25 cellular contexts compared by ENCODE assay signal in genomic region chr7:47933229-47933628, GRCh38. TPM values are rescaled to one million over a fixed set of nuclear protein-coding genes. Genes with fewer than 3 reads are reported as not detected.
DNase-seq lines count a peak whose midpoint lies in the region; ATAC-seq, FAIRE-seq and TF ChIP-seq lines count a peak whose summit lies in the region.
"Had no signal": no experiment of that assay in that cellular context is flagged by ENCODE, and none has a peak within 500 bp of the region (broad histone marks: within the 10 kb centered on the region; RNA-seq: fewer than 3 reads in every experiment).

No MANE protein-coding gene starts in this region.

- H4K20me1 ChIP-seq in Karpas-422 (ENCODE audit: insufficient read depth, low read depth, low read length) (no peaks in the 10 kb centered on the region), K562 (replicated peaks; ENCODE audit: control insufficient read depth, insufficient read depth, low read length) (no peaks in the 10 kb centered on the region)
- H4K20me1 ChIP-seq: BLaER1 treated with 17β-estradiol and CSF1 and Interleukin-3, amounts not matched to agents 10 nM and 100 nM had no signal

- BruUV-seq in K562 (replicated peaks; lab: Mats Ljungman, UMichigan) = no TSS peak

- TF ChIP-seq CTCF in K562 (IDR thresholded peaks at IDR 0.05 in 2 of 3, conservative IDR thresholded peaks at IDR 0.05 in 1 of 3; ENCODE audit: insufficient read depth in 2 of 3, low read depth in 1 of 3, low read length in 3 of 3) (no peak), upper lobe of right lung (IDR thresholded peaks at IDR 0.05) (no peak)

- POLR2A ChIA-PET in K562 (lab: Yijun Ruan, JAX) = interaction anchor here (1.1 kb wide), 1 partner anchor 9 kb away, joined by 4 read pairs; no protein-coding TSS in a partner anchor

- H3K27me3 ChIP-seq in Karpas-422 (ENCODE audit: low read length) (no peaks in the 10 kb centered on the region), K562 (ENCODE audit: control insufficient read depth in 2 of 2, insufficient read depth in 2 of 2, low read length in 2 of 2) (peaks cover 14 to 56% of the 10 kb centered on the region in 2 experiments; a peak in 4 of 5 replicates), upper lobe of right lung (no peaks in the 10 kb centered on the region)
- H3K27me3 ChIP-seq: BE2C; BLaER1 treated with 17β-estradiol and CSF1 and Interleukin-3, amounts not matched to agents 10 nM and 100 nM had no signal

- no peaks in the 10 kb centered on the region for H3K9me2 ChIP-seq in Karpas-422 (replicated peaks; ENCODE audit: insufficient read depth, low read length)

- TF ChIP-seq EP300 in K562 (IDR thresholded peaks at IDR 0.05; ENCODE audit: low read length) = no peak

- H3K4me2 ChIP-seq in Karpas-422 (ENCODE audit: low read depth, low read length, poor library complexity, severe bottlenecking) = peak overlapping the region; percentile 49
- no peak overlapping the region for H3K4me2 ChIP-seq in K562 (ENCODE audit: insufficient read depth, low read length)
- H3K4me2 ChIP-seq: A549 had no signal

- intact Hi-C loops in K562 (cut with micrococcal nuclease) (no loop called here), upper lobe of right lung (cut with DNase I) (no loop called here)

- H3K4me3 ChIP-seq in Karpas-422 (ENCODE audit: low read length) = no peak overlapping the region
- H3K4me3 ChIP-seq in K562 = no peak overlapping the region
- H3K4me3 ChIP-seq in upper lobe of right lung = no peak overlapping the region
- H3K4me3 ChIP-seq: A549; BLaER1 treated with 17β-estradiol and CSF1 and Interleukin-3, amounts not matched to agents 10 nM and 100 nM; GM23248 had no signal

- H3K4me1 ChIP-seq in Karpas-422 (ENCODE audit: low read length) (peaks cover 71% of the 10 kb centered on the region), K562 (replicated peaks in 1 of 2; ENCODE audit: control insufficient read depth in 2 of 2, insufficient read depth in 2 of 2, low read length in 2 of 2) (no peaks in the 10 kb centered on the region; a peak in 1 of 5 replicates), upper lobe of right lung (no peaks in the 10 kb centered on the region)
- H3K4me1 ChIP-seq: A549, BE2C had no signal

- DNase-seq in CD1c-positive myeloid dendritic cell (ENCODE audit: extremely low spot score) (peak; percentile 22), Karpas-422 (peak; percentile 45), K562 (ENCODE audit: extremely low read depth in 1 of 4, low spot score in 3 of 4) (no peak), upper lobe of right lung (no peak), NCI-H128 (lab: John Stamatoyannopoulos, UW; ENCODE audit: unreplicated experiment) (no peak), erythroblast (lab: John Stamatoyannopoulos, UW) (no peak)
- DNase-seq: 8988T; ACHN; AML-193; BE2C; Calu3; CD4-positive, alpha-beta memory T cell; COR-L47; DMS153; DND-41; GM23248; H7; HCEC 1CT had no signal

- H3K36me3 ChIP-seq in Karpas-422 (ENCODE audit: insufficient read depth, low read length) (no peaks in the 10 kb centered on the region), K562 (ENCODE audit: control insufficient read depth, insufficient read depth, low read length) (no peaks in the 10 kb centered on the region), upper lobe of right lung (no peaks in the 10 kb centered on the region)
- H3K36me3 ChIP-seq: BE2C; BLaER1 treated with 17β-estradiol and CSF1 and Interleukin-3, amounts not matched to agents 10 nM and 100 nM had no signal

- no peak for ATAC-seq in K562
- peak; percentile 54 for ATAC-seq in upper lobe of right lung
- ATAC-seq in HG03439 (IDR thresholded peaks at IDR 0.05; ENCODE audit: unreplicated experiment) = no peak

- H3K27ac ChIP-seq in Karpas-422 (ENCODE audit: low read length) = peak overlapping the region; percentile 81
- H3K27ac ChIP-seq in K562 (ENCODE audit: extremely low read depth, low read depth, low read length) = no peak overlapping the region
- H3K27ac ChIP-seq in upper lobe of right lung = no peak overlapping the region
- H3K27ac ChIP-seq: A549; BLaER1 treated with 17β-estradiol and CSF1 and Interleukin-3, amounts not matched to agents 10 nM and 100 nM; GM23248 had no signal

- FAIRE-seq in K562 (lab: Jason Lieb, UNC) = no peak
- FAIRE-seq: A549, G401.6, GM19239, H1 had no signal

- in situ Hi-C loops in K562 (cut with MboI) = no loop called here

- no peaks in the 10 kb centered on the region for H3K9me1 ChIP-seq in K562 (ENCODE audit: control insufficient read depth, insufficient read depth, low read length)

- H3K79me2 ChIP-seq in Karpas-422 (ENCODE audit: low read length) = no peaks in the 10 kb centered on the region
- no peaks in the 10 kb centered on the region for H3K79me2 ChIP-seq in K562 (ENCODE audit: control insufficient read depth, insufficient read depth, low read length)

- 7% methylated on average over 6 of the region's 7 CpGs for WGBS in K562 (ENCODE audit: insufficient coverage, low coverage, missing lambda C conversion rate)

- TF ChIP-seq RAD21 in K562 (CRISPR knock-in tag; conservative IDR thresholded peaks at IDR 0.05 in 1 of 2, IDR thresholded peaks at IDR 0.05 in 1 of 2) = no peak

- TF ChIP-seq POLR2A in K562 (conservative IDR thresholded peaks at IDR 0.05) (no peak), erythroblast (IDR thresholded peaks at IDR 0.05; ENCODE audit: low read length) (no peak)

- H2AFZ ChIP-seq in Karpas-422 (ENCODE audit: low read length) (0 out of 2 replicates have a peak overlapping the region, but pooled peaks have one; percentile 57), K562 (ENCODE audit: low read depth, low read length) (no peak overlapping the region)
- H2AFZ ChIP-seq: GM23248 had no signal

- CTCF ChIA-PET in K562 (lab: Yijun Ruan, JAX; ENCODE audit: low intra/inter-chr PET ratio) = no interaction called here

- H3K9me3 ChIP-seq in Karpas-422 (ENCODE audit: low read length) (no peaks in the 10 kb centered on the region), K562 (replicated peaks; ENCODE audit: control insufficient read depth, insufficient read depth, low read depth, low read length) (no peaks in the 10 kb centered on the region), upper lobe of right lung (no peaks in the 10 kb centered on the region)
- H3K9me3 ChIP-seq: A549; BE2C; BLaER1 treated with 17β-estradiol and CSF1 and Interleukin-3, amounts not matched to agents 10 nM and 100 nM had no signal

- H3K9ac ChIP-seq in Karpas-422 (ENCODE audit: low read length) (peak overlapping the region; percentile 69; the same call in 1 of the 2 replicates), K562 (ENCODE audit: insufficient read depth in 1 of 2, low read depth in 2 of 2, low read length in 2 of 2) (no peak overlapping the region)
- H3K9ac ChIP-seq: BLaER1 treated with 17β-estradiol and CSF1 and Interleukin-3, amounts not matched to agents 10 nM and 100 nM; GM23248 had no signal

TF ChIP-seq in K562, 482 proteins besides CTCF, POLR2A, EP300 and RAD21 (continues in another document):
- TF ChIP-seq KDM1A (IDR thresholded peaks at IDR 0.05) (no peak), EGR1 (conservative IDR thresholded peaks at IDR 0.05) (no peak), BRF1 (IDR thresholded peaks at IDR 0.05; ENCODE audit: borderline replicate concordance, extremely low read depth, insufficient read length) (no peak), ZNF584 (CRISPR knock-in tag; IDR thresholded peaks at IDR 0.05; ENCODE audit: low read depth) (no peak), ZKSCAN3 (CRISPR knock-in tag; IDR thresholded peaks at IDR 0.05) (no peak)

RNA-seq across cellular contexts. Expression of gene PKD1L1, which starts 15.0 kb away (rescaled TPM):
- 0.90 and 2.8 TPM in 2 replicates for total RNA-seq in Karpas-422 (2014; rRNA removed; shearing (Covaris generic); ENCODE audit: low replicate concordance)
- total RNA-seq in K562 (2011; cell fraction: chromatin; rRNA removed; ENCODE audit: low replicate concordance) = 0.04 TPM in 1 of 2 replicates, not detected in the other
- not detected in 2 replicates for total RNA-seq in K562 (2011; cell fraction: nucleolus; rRNA removed)
- total RNA-seq in K562 (2011; cell fraction: nucleoplasm; rRNA removed) = not detected in 2 replicates
- total RNA-seq in K562 (2014; rRNA removed) (not detected in 2 replicates), K562 (2014; rRNA removed; fragmentation: Illumina TruSeq; extraction: Trizol) (not detected in 2 replicates), K562 (2015; rRNA removed; fragmentation: Illumina TruSeq; extraction: Trizol) (not detected in 2 replicates), K562 (2021) (0.02 TPM in 1 of 2 replicates, not detected in the other), upper lobe of right lung (1.0 TPM)
- polyA plus RNA-seq in K562 (2011; rRNA removed) (0.01 TPM in 1 of 2 replicates, not detected in the other), K562 (2014; fragmentation: Illumina TruSeq; extraction: Trizol) (0.01 TPM in 1 of 2 replicates, not detected in the other), K562 (2014; fragmentation: Nextera tagmentation; extraction: Ambion mirVana) (not detected), K562 (2014; rRNA removed) (0.04 TPM in 1 of 2 replicates, not detected in the other)
- not detected in 2 replicates for polyA plus RNA-seq in K562 (2011; cell fraction: cytosol; rRNA removed)
- polyA plus RNA-seq in K562 (2011; cell fraction: nucleus; rRNA removed) = 0.01 and 0.03 TPM in 2 replicates
- 0.03 TPM in 1 of 2 replicates, not detected in the other for polyA plus RNA-seq in K562 (2012)
- polyA minus RNA-seq in K562 (2011; rRNA and poly(A)+ RNA removed) = not detected in 2 replicates
- not detected in 2 replicates for polyA minus RNA-seq in K562 (2011; cell fraction: cytosol; rRNA and poly(A)+ RNA removed)
- under 0.01 TPM in 1 of 2 replicates, not detected in the other for polyA minus RNA-seq in K562 (2011; cell fraction: nucleus; rRNA and poly(A)+ RNA removed)
- polyA plus RNA-seq: CD14-positive monocyte; CD4-positive, alpha-beta memory T cell had no signal

RNA-seq across cellular contexts. Expression of gene HUS1, which starts 46.2 kb away (rescaled TPM):
- 19.6 and 20.6 TPM in 2 replicates for total RNA-seq in Karpas-422 (2014; rRNA removed; shearing (Covaris generic); ENCODE audit: low replicate concordance)
- total RNA-seq in K562 (2011; cell fraction: chromatin; rRNA removed; ENCODE audit: low replicate concordance) = 34.7 and 59.2 TPM in 2 replicates
- total RNA-seq in K562 (2011; cell fraction: nucleolus; rRNA removed) = 25.5 and 27.2 TPM in 2 replicates
- 39.0 and 46.1 TPM in 2 replicates for total RNA-seq in K562 (2011; cell fraction: nucleoplasm; rRNA removed)
- 9.8 and 11.5 TPM in 2 replicates for total RNA-seq in K562 (2014; rRNA removed)
- total RNA-seq in K562 (2014; rRNA removed; fragmentation: Illumina TruSeq; extraction: Trizol) = 14.5 and 15.8 TPM in 2 replicates
- 16.0 and 17.1 TPM in 2 replicates for total RNA-seq in K562 (2015; rRNA removed; fragmentation: Illumina TruSeq; extraction: Trizol)
- total RNA-seq in K562 (2021) = 15.3 and 19.8 TPM in 2 replicates
- 14.3 and 17.1 TPM in 2 replicates for polyA plus RNA-seq in K562 (2011; rRNA removed)
- 6.6 and 10.8 TPM in 2 replicates for polyA plus RNA-seq in K562 (2011; cell fraction: cytosol; rRNA removed)
- polyA plus RNA-seq in K562 (2011; cell fraction: nucleus; rRNA removed) = 11.5 and 11.6 TPM in 2 replicates
- polyA plus RNA-seq in K562 (2012) = 12.0 and 13.5 TPM in 2 replicates
- 16.5 and 20.8 TPM in 2 replicates for polyA plus RNA-seq in K562 (2014; fragmentation: Illumina TruSeq; extraction: Trizol)
- polyA plus RNA-seq in K562 (2014; fragmentation: Nextera tagmentation; extraction: Ambion mirVana) = 10 to 100 TPM; 25.2 to 27.0 TPM
- polyA plus RNA-seq in K562 (2014; rRNA removed) = 14.7 and 15.9 TPM in 2 replicates
- 31.4 and 32.2 TPM in 2 replicates for polyA minus RNA-seq in K562 (2011; rRNA and poly(A)+ RNA removed)
- polyA minus RNA-seq in K562 (2011; cell fraction: cytosol; rRNA and poly(A)+ RNA removed) = 10.0 and 12.7 TPM in 2 replicates
- polyA minus RNA-seq in K562 (2011; cell fraction: nucleus; rRNA and poly(A)+ RNA removed) = 18.6 and 20.5 TPM in 2 replicates
- total RNA-seq in upper lobe of right lung = 34.5 TPM

Comparison
In these comparisons a context has a peak if more than half of its experiments do, and no peak if none do; other contexts are left out.
1. DNase-seq: peak in CD1c-positive myeloid dendritic cell (single experiment) and Karpas-422 (single experiment); none in K562 (0 of 4), upper lobe of right lung (single experiment), NCI-H128 (single experiment) and erythroblast (0 of 2).